20 cellular contexts compared by ENCODE assay signal in the genomic region with DNA sequence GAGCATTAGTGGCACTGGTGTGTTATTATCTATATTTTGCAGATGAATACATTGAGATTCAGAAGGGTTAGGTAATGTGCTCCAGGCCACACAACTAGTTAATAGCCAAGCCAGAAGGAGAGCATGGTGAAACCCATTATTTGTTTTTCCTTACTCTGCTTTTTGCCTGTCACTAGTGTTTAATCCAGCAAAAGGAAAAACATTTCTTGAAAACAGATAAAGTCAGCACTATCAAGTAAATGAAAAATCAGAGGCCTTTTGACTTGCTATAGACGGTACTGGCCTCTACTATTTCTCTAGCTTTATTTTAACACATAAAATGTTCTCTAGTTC. TPM values are rescaled to one million over a fixed set of nuclear protein-coding genes. Genes with fewer than 3 reads are reported as not detected.
DNase-seq lines count a peak whose midpoint lies in the region; ATAC-seq and TF ChIP-seq lines count a peak whose summit lies in the region.
"Had no signal": no experiment of that assay in that cellular context is flagged by ENCODE, and none has a peak within 500 bp of the region (broad histone marks: within the 10 kb centered on the region; RNA-seq: fewer than 3 reads in every experiment).

No MANE protein-coding gene starts in this region.

- no peak for ATAC-seq in WTC11
- no peak for ATAC-seq in GM19395 (IDR thresholded peaks at IDR 0.05; ENCODE audit: unreplicated experiment)
- ATAC-seq: Panc1 had no signal

- peaks cover 37% of the 10 kb centered on the region for H3K36me3 Mint-ChIP-seq in activated T-cell treated with anti-CD3 and anti-CD28 coated beads, Interleukin-2, amount 50 U/mL, for 24 hours (ENCODE audit: low read depth)
- H3K36me3 Mint-ChIP-seq in WTC11 (peaks cover 23% of the 10 kb centered on the region), endothelial cell (ENCODE audit: low read depth, unreplicated experiment) (peaks cover 9% of the 10 kb centered on the region), neural crest cell (ENCODE audit: low read depth) (peaks cover 14% of the 10 kb centered on the region)

- H3K27me3 Mint-ChIP-seq in activated T-cell treated with anti-CD3 and anti-CD28 coated beads, Interleukin-2, amount 50 U/mL, for 24 hours = no peaks in the 10 kb centered on the region
- no peaks in the 10 kb centered on the region; the same call in 1 of the 2 replicates for H3K27me3 Mint-ChIP-seq in WTC11 (ENCODE audit: low read depth)
- peaks cover 7% of the 10 kb centered on the region for H3K27me3 Mint-ChIP-seq in endothelial cell (ENCODE audit: unreplicated experiment)
- H3K27me3 Mint-ChIP-seq in neural crest cell (ENCODE audit: low read depth) = no peaks in the 10 kb centered on the region

- H3K9me3 Mint-ChIP-seq in activated T-cell treated with anti-CD3 and anti-CD28 coated beads, Interleukin-2, amount 50 U/mL, for 24 hours = no peaks in the 10 kb centered on the region
- H3K9me3 Mint-ChIP-seq in WTC11 = peaks cover 9% of the 10 kb centered on the region
- no peaks in the 10 kb centered on the region for H3K9me3 Mint-ChIP-seq in endothelial cell (ENCODE audit: unreplicated experiment)
- H3K9me3 Mint-ChIP-seq in neural crest cell = no peaks in the 10 kb centered on the region
- H3K9me3 Mint-ChIP-seq: activated T-helper 1 cell treated with anti-CD3 and anti-CD28 coated beads, Interleukin-12 subunit alpha, Interleukin-12 subunit beta, Interleukin-2, Interleukin-4 antibody, amounts not matched to agents 30 ng/mL and 10 ng/mL and 1 ng/mL, durations not matched to agents 14 hours and 24 hours and 36 hours had no signal

- TF ChIP-seq CTCF in WTC11 (IDR thresholded peaks at IDR 0.05) = no peak
- no peak for TF ChIP-seq CTCF in endothelial cell (IDR thresholded peaks at IDR 0.05; ENCODE audit: unreplicated experiment)
- TF ChIP-seq CTCF in neural crest cell (conservative IDR thresholded peaks at IDR 0.05) = no peak

- POLR2A ChIA-PET in WTC11 (lab: Charles Lee) = interaction anchor here (0.6 kb wide), 1 partner anchor 13 kb away, joined by 4 read pairs; no protein-coding TSS in a partner anchor

- CTCF ChIA-PET in WTC11 (lab: Charles Lee) = no interaction called here

- in situ Hi-C loops in KBM-7 (cut with MboI; ENCODE audit: low pct_unique_long_range_greater_than_20kb, low sequenced_read_pairs) = no loop called here

- H3K4me3 Mint-ChIP-seq in activated T-cell treated with anti-CD3 and anti-CD28 coated beads, Interleukin-2, amount 50 U/mL, for 24 hours = peak overlapping the region; percentile 44
- no peak overlapping the region for H3K4me3 Mint-ChIP-seq in WTC11
- no peak overlapping the region for H3K4me3 Mint-ChIP-seq in endothelial cell (ENCODE audit: unreplicated experiment)
- peak overlapping the region; percentile 36 for H3K4me3 Mint-ChIP-seq in neural crest cell
- H3K4me3 Mint-ChIP-seq: activated T-helper 1 cell treated with anti-CD3 and anti-CD28 coated beads, Interleukin-12 subunit alpha, Interleukin-12 subunit beta, Interleukin-2, Interleukin-4 antibody, amounts not matched to agents 30 ng/mL and 10 ng/mL and 1 ng/mL, durations not matched to agents 14 hours and 24 hours and 36 hours had no signal

- DNase-seq in activated T-cell treated with anti-CD3 and anti-CD28 coated beads, Interleukin-2, amount 50 U/mL, for 24 hours = no peak
- no peak for DNase-seq in activated T-cell treated with anti-CD3 and anti-CD28 coated beads, Interleukin-2, amount 50 U/mL, for 1 hour
- DNase-seq in WTC11 (ENCODE audit: low spot score) = no peak
- DNase-seq in endothelial cell (ENCODE audit: low spot score) = no peak
- no peak for DNase-seq in neural crest cell (ENCODE audit: low read depth, low spot score)
- DNase-seq in KBM-7 = no peak
- DNase-seq in amniotic stem cell (lab: John Stamatoyannopoulos, UW) = no peak
- DNase-seq: activated CD4-positive, alpha-beta T cell treated with anti-CD3 and anti-CD28 coated beads for 48 hours; aorta; DND-41; hippocampal formation; mesendoderm; NCI-H146; NCI-H2171 treated with DMSO at 0.1 percent for 48 hours; NCI-H82; T1000; tibial artery had no signal

- H3K4me1 Mint-ChIP-seq in activated T-cell treated with anti-CD3 and anti-CD28 coated beads, Interleukin-2, amount 50 U/mL, for 24 hours (ENCODE audit: low read depth) = peaks cover 55% of the 10 kb centered on the region
- H3K4me1 Mint-ChIP-seq in WTC11 (peaks cover 23% of the 10 kb centered on the region), endothelial cell (ENCODE audit: unreplicated experiment) (peaks cover 9% of the 10 kb centered on the region), neural crest cell (peaks cover 9% of the 10 kb centered on the region)

- H3K27ac Mint-ChIP-seq in activated T-cell treated with anti-CD3 and anti-CD28 coated beads, Interleukin-2, amount 50 U/mL, for 24 hours = peak overlapping the region; percentile 82
- H3K27ac Mint-ChIP-seq in WTC11 (peak overlapping the region; percentile 49; the same call in 1 of the 2 replicates), endothelial cell (ENCODE audit: unreplicated experiment) (peak overlapping the region; percentile 24), neural crest cell (ENCODE audit: unreplicated experiment) (no peak overlapping the region)
- H3K27ac Mint-ChIP-seq: activated T-helper 1 cell treated with anti-CD3 and anti-CD28 coated beads, Interleukin-12 subunit alpha, Interleukin-12 subunit beta, Interleukin-2, Interleukin-4 antibody, amounts not matched to agents 30 ng/mL and 10 ng/mL and 1 ng/mL, durations not matched to agents 14 hours and 24 hours and 36 hours had no signal

TF ChIP-seq in WTC11, 78 proteins besides CTCF, POLR2A, EP300 and RAD21:
- TF ChIP-seq, protein P1, sequence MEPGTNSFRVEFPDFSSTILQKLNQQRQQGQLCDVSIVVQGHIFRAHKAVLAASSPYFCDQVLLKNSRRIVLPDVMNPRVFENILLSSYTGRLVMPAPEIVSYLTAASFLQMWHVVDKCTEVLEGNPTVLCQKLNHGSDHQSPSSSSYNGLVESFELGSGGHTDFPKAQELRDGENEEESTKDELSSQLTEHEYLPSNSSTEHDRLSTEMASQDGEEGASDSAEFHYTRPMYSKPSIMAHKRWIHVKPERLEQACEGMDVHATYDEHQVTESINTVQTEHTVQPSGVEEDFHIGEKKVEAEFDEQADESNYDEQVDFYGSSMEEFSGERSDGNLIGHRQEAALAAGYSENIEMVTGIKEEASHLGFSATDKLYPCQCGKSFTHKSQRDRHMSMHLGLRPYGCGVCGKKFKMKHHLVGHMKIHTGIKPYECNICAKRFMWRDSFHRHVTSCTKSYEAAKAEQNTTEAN (CRISPR knock-in tag; IDR thresholded peaks at IDR 0.05) = no peak

RNA-seq across cellular contexts. Expression of a gene that starts 4.8 kb away (rescaled TPM):
- total RNA-seq in WTC11 (2021) (36.9 to 42.0 TPM (median 39.8 TPM) in 3 replicates), endothelial cell (ENCODE audit: unreplicated experiment) (39.7 TPM), neural crest cell (21.5 and 21.9 TPM in 2 replicates)

RNA-seq across cellular contexts. Expression of a gene that starts 15.5 kb away (rescaled TPM):
- total RNA-seq in WTC11 (2021) = 58.9 to 66.9 TPM (median 59.0 TPM) in 3 replicates
- total RNA-seq in endothelial cell (ENCODE audit: unreplicated experiment) = 46.2 TPM
- total RNA-seq in neural crest cell = 54.7 and 55.6 TPM in 2 replicates

Comparison
In these comparisons a context has a peak if more than half of its experiments do, and no peak if none do; other contexts are left out.
1. H3K4me3 Mint-ChIP-seq: peak in activated T-cell treated with anti-CD3 and anti-CD28 coated beads, Interleukin-2, amount 50 U/mL, for 24 hours (single experiment) and neural crest cell (single experiment); none in WTC11 (single experiment) and endothelial cell (single experiment).